ENCODE assay signal across 9 cellular contexts in the genomic region with DNA sequence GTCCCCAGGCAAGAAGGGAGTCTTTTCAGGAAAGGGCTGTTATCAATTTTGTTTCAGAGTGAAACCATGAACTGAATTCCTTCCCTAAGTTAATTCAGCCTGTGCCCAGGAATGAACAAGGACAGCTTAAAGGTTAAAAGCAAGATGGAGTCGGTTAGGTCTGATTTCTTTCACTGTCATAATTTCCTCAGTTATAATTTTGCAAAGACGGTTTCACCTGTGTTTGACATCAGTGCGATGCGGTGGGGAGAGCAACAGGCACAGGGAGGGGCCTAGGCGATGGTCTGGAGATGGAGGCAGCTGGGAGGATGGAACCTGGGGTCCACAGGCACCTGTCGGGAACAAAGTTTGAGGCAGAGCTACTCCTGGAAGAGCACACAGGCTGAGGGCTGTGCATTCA. TPM values are rescaled to one million over a fixed set of nuclear protein-coding genes. Genes with fewer than 3 reads are reported as not detected.
A peak's percentile ranks its signal among the peaks of the same experiment; 100 is the strongest.
DNase-seq lines count a peak whose midpoint lies in the region; ATAC-seq and TF ChIP-seq lines count a peak whose summit lies in the region.
"Had no signal": no experiment of that assay in that cellular context is flagged by ENCODE, and none has a peak within 500 bp of the region (broad histone marks: within the 10 kb centered on the region; RNA-seq: fewer than 3 reads in every experiment).

No MANE protein-coding gene starts in this region.

- H3K36me3 ChIP-seq in SJSA1 (peaks cover 22% of the 10 kb centered on the region), fibroblast of lung (ENCODE audit: control insufficient read depth, insufficient read depth, low read length) (no peaks in the 10 kb centered on the region)

- H4K20me1 ChIP-seq in fibroblast of lung (ENCODE audit: control insufficient read depth, extremely low read depth, insufficient read depth, low read length) = no peaks in the 10 kb centered on the region

- H3K4me2 ChIP-seq in fibroblast of lung (ENCODE audit: extremely low read depth, insufficient read depth, low read length) = peak overlapping the region; percentile 64

- DNase-seq in SJSA1 (ENCODE audit: low read depth in 1 of 2, low spot score in 2 of 2) (no peak), fibroblast of lung (ENCODE audit: low read depth in 2 of 2) (no peak), retinal pigment epithelial cell (ENCODE audit: low read depth) (no peak), nucleus accumbens (lab: John Stamatoyannopoulos, UW) (no peak), omental fat pad (ENCODE audit: low spot score) (no peak), pons (ENCODE audit: low spot score) (no peak)
- DNase-seq in activated effector memory CD4-positive, alpha-beta T cell treated with Interleukin-2 at 50 U/mL for 16 hours = no peak
- DNase-seq: NCI-H446 treated with DMSO at 0.1 percent for 48 hours had no signal

- peak overlapping the region; percentile 96 for H3K4me3 ChIP-seq in GM08714 (ENCODE audit: low read length)
- peak overlapping the region; percentile 65 for H3K4me3 ChIP-seq in SJSA1
- peak overlapping the region; percentile 84 to 96 (median 90) for H3K4me3 ChIP-seq in fibroblast of lung (replicated peaks in 1 of 4; ENCODE audit: control extremely low read depth in 1 of 4, insufficient read depth in 1 of 4, low read depth in 3 of 4, low read length in 4 of 4)
- H3K4me3 ChIP-seq in retinal pigment epithelial cell (ENCODE audit: low read length) = peak overlapping the region; percentile 97

- H3K79me2 ChIP-seq in fibroblast of lung (ENCODE audit: control insufficient read depth, insufficient read depth, low read length) = peaks cover 45% of the 10 kb centered on the region

- no peak overlapping the region for H3K27ac ChIP-seq in SJSA1
- peak overlapping the region; percentile 6 for H3K27ac ChIP-seq in fibroblast of lung (ENCODE audit: insufficient read depth, low read length)

- no peak for ATAC-seq in omental fat pad (ENCODE audit: low FRiP score)

- H3K27me3 ChIP-seq in SJSA1 (replicated peaks) (no peaks in the 10 kb centered on the region), fibroblast of lung (ENCODE audit: control insufficient read depth, insufficient read depth, low read length) (no peaks in the 10 kb centered on the region)

- H3K9me3 ChIP-seq in SJSA1 (replicated peaks) (no peaks in the 10 kb centered on the region), fibroblast of lung (ENCODE audit: control insufficient read depth, insufficient read depth, low read depth, low read length) (no peaks in the 10 kb centered on the region)

- TF ChIP-seq CTCF in fibroblast of lung (conservative IDR thresholded peaks at IDR 0.05 in 1 of 2, IDR thresholded peaks at IDR 0.05 in 1 of 2; ENCODE audit: low read depth in 1 of 2, low read length in 2 of 2) (no peak), retinal pigment epithelial cell (conservative IDR thresholded peaks at IDR 0.05; ENCODE audit: low read depth, low read length) (no peak), omental fat pad (IDR thresholded peaks at IDR 0.05) (no peak)

- H3K9ac ChIP-seq in fibroblast of lung (ENCODE audit: insufficient read depth, low read length) = no peak overlapping the region

- no peak overlapping the region for H2AFZ ChIP-seq in fibroblast of lung (ENCODE audit: low read length)

- H3K4me1 ChIP-seq in SJSA1 (replicated peaks) = peaks cover 3% of the 10 kb centered on the region; the same call in 1 of the 2 replicates
- peaks cover 3% of the 10 kb centered on the region for H3K4me1 ChIP-seq in fibroblast of lung (ENCODE audit: control insufficient read depth, extremely low read depth, insufficient read depth, low read length)

RNA-seq across cellular contexts. Expression of a gene that starts 5.9 kb away (rescaled TPM):
- 3.3 and 3.5 TPM in 2 replicates for total RNA-seq in SJSA1 (2014; rRNA removed; shearing (Covaris generic))
- total RNA-seq in fibroblast of lung (3.8 and 3.9 TPM in 2 replicates), omental fat pad (10 to 100 TPM in 1 of 4 donors, 1 to 10 TPM in 3; 5.7 to 17.3 (median 8.8) TPM)
- 1.5 and 1.9 TPM in 2 replicates for polyA plus RNA-seq in fibroblast of lung
- 2.4 TPM in 2 replicates for polyA plus RNA-seq in fibroblast of lung (2012)
- 3.1 and 6.2 TPM in 2 replicates for polyA minus RNA-seq in fibroblast of lung (ENCODE audit: low replicate concordance)

RNA-seq across cellular contexts. Expression of a gene that starts 9.5 kb away (rescaled TPM):
- 11.4 and 13.6 TPM in 2 replicates for total RNA-seq in SJSA1 (2014; rRNA removed; shearing (Covaris generic))
- 12.1 and 12.4 TPM in 2 replicates for total RNA-seq in fibroblast of lung
- 4.9 and 6.5 TPM in 2 replicates for polyA plus RNA-seq in fibroblast of lung
- polyA plus RNA-seq in fibroblast of lung (2012) = 3.7 and 4.8 TPM in 2 replicates
- polyA minus RNA-seq in fibroblast of lung (ENCODE audit: low replicate concordance) = 3.7 and 7.5 TPM in 2 replicates
- total RNA-seq in omental fat pad = 10 to 100 TPM; 12.7 to 39.0 (median 19.0) TPM

RNA-seq across cellular contexts. Expression of a gene that starts 29.1 kb away (rescaled TPM):
- total RNA-seq in SJSA1 (2014; rRNA removed; shearing (Covaris generic)) = 12.3 and 13.3 TPM in 2 replicates
- total RNA-seq in fibroblast of lung (12.1 and 23.6 TPM in 2 replicates), omental fat pad (10 to 100 TPM; 11.8 to 36.3 (median 19.9) TPM)
- 7.4 and 8.8 TPM in 2 replicates for polyA plus RNA-seq in fibroblast of lung
- polyA plus RNA-seq in fibroblast of lung (2012) = 6.2 and 7.8 TPM in 2 replicates
- polyA minus RNA-seq in fibroblast of lung (ENCODE audit: low replicate concordance) = 14.7 and 22.3 TPM in 2 replicates

RNA-seq across cellular contexts. Expression of a gene that starts 51.1 kb away (rescaled TPM):
- total RNA-seq in SJSA1 (2014; rRNA removed; shearing (Covaris generic)) = 10.7 and 18.2 TPM in 2 replicates
- total RNA-seq in fibroblast of lung (14.9 and 16.8 TPM in 2 replicates), omental fat pad (10 to 100 TPM; 14.3 to 21.1 (median 17.4) TPM)
- polyA plus RNA-seq in fibroblast of lung = 5.9 and 6.1 TPM in 2 replicates
- polyA plus RNA-seq in fibroblast of lung (2012) = 3.2 and 3.4 TPM in 2 replicates
- polyA minus RNA-seq in fibroblast of lung (ENCODE audit: low replicate concordance) = 1.6 TPM in 1 of 2 replicates, not detected in the other
